11 cellular contexts compared by ENCODE assay signal in genomic region chr5:89397096-89397495, GRCh38.
DNase-seq lines count a peak whose midpoint lies in the region; ATAC-seq and TF ChIP-seq lines count a peak whose summit lies in the region.
"Had no signal": no experiment of that assay in that cellular context is flagged by ENCODE, and none has a peak within 500 bp of the region (broad histone marks: within the 10 kb centered on the region; RNA-seq: fewer than 3 reads in every experiment).

No MANE protein-coding gene starts in this region.

- peaks cover 28 to 57% (median 52%) of the 10 kb centered on the region in 3 donors for H3K4me1 Mint-ChIP-seq in naive B cell
- H3K4me1 Mint-ChIP-seq: neural crest cell had no signal

- ATAC-seq in GM18870 (IDR thresholded peaks at IDR 0.05; ENCODE audit: unreplicated experiment) (peak; percentile 88), HG02798 (IDR thresholded peaks at IDR 0.05; ENCODE audit: poor library complexity, unreplicated experiment) (peak; percentile 76), naive B cell (ENCODE audit: low read depth in 2 of 2) (peak; percentile 86 to 89)

- H3K4me1 ChIP-seq in ascending aorta, result peaks cover 0 to 2% of the 10 kb centered on the region in 2 donors

- H3K9me3 Mint-ChIP-seq in naive B cell, result peaks cover 0 to 7% (median 0%) of the 10 kb centered on the region in 7 donors
- H3K9me3 Mint-ChIP-seq: neural crest cell had no signal

- no peaks in the 10 kb centered on the region for H3K27me3 ChIP-seq in ascending aorta
- H3K27me3 ChIP-seq: SJSA1 had no signal

- intact Hi-C loops in ascending aorta (cut with DNase I), result no loop called here

- TF ChIP-seq CTCF in ascending aorta (IDR thresholded peaks at IDR 0.05), result no peak

- peak overlapping the region; percentile 85 to 97 (median 91) for H3K27ac Mint-ChIP-seq in naive B cell

- no peaks in the 10 kb centered on the region for H3K27me3 Mint-ChIP-seq in naive B cell

- peak overlapping the region in 1 of 2 donors; percentile 21 for H3K4me3 ChIP-seq in ascending aorta
- H3K4me3 ChIP-seq: SJSA1 had no signal

- peak overlapping the region; percentile 2 to 78 (median 65) for H3K4me3 Mint-ChIP-seq in naive B cell
- H3K4me3 Mint-ChIP-seq: neural crest cell had no signal

- H3K9me3 ChIP-seq in ascending aorta, result no peaks in the 10 kb centered on the region
- H3K9me3 ChIP-seq: SJSA1 had no signal

- H3K27ac ChIP-seq in ascending aorta, result no peak overlapping the region
- H3K27ac ChIP-seq: SJSA1 had no signal

- H3K36me3 Mint-ChIP-seq in naive B cell, result no peaks in the 10 kb centered on the region

- DNase-seq in NOMO-1 treated with dmso at 0.1 percent for 144 hours (lab: John Stamatoyannopoulos, UW; ENCODE audit: unreplicated experiment), result peak; percentile 32
- peak; percentile 36 for DNase-seq in naive B cell
- no peak for DNase-seq in activated gamma-delta T cell (lab: John Stamatoyannopoulos, UW)
- DNase-seq in stimulated activated CD8-positive, alpha-beta memory T cell treated with anti-CD3 and anti-CD28 coated beads, Interleukin-4, amount 100 ng/mL, for 48 hours, result no peak
- no peak for DNase-seq in ascending aorta (ENCODE audit: low spot score in 2 of 2)
- DNase-seq in NCI-H524 treated with DMSO at 0.1 percent for 48 hours (lab: John Stamatoyannopoulos, UW), result no peak
- DNase-seq: cerebellar nuclear complex had no signal

- no peaks in the 10 kb centered on the region for H3K36me3 ChIP-seq in ascending aorta
- H3K36me3 ChIP-seq: SJSA1 had no signal

Comparison
In these comparisons a context has a peak if more than half of its experiments do, and no peak if none do; other contexts are left out.
1. DNase-seq: peak in NOMO-1 treated with dmso at 0.1 percent for 144 hours (single experiment) and naive B cell (single experiment); none in activated gamma-delta T cell (single experiment), stimulated activated CD8-positive, alpha-beta memory T cell treated with anti-CD3 and anti-CD28 coated beads, Interleukin-4, amount 100 ng/mL, for 48 hours (single experiment), ascending aorta (0 of 2) and NCI-H524 treated with DMSO at 0.1 percent for 48 hours (single experiment).
2. Peak in every context shown above with its lines, with median percentiles within 50 percentile points of each other: ATAC-seq.